1 cellular context compared by ENCODE assay signal in genomic region chr2:43178602-43179542, GRCh38.
A peak's percentile ranks its signal among the peaks of the same experiment; 100 is the strongest.
TF ChIP-seq lines count a peak whose summit lies in the region.

No MANE protein-coding gene starts in this region.

TF ChIP-seq in HepG2, 621 proteins besides CTCF, POLR2A, EP300 and RAD21 (continued from another document and continues in another):
- TF ChIP-seq NRL (CRISPR knock-in tag; IDR thresholded peaks at IDR 0.05; ENCODE audit: borderline replicate concordance) (peak; percentile 24; the same call in 1 of the 2 replicates), JUND (CRISPR knock-in tag; IDR thresholded peaks at IDR 0.05) (peak; percentile 91), ZNF224 (CRISPR knock-in tag; IDR thresholded peaks at IDR 0.05) (peak; percentile 85; the same call in 1 of the 2 replicates), EEA1 (CRISPR knock-in tag; IDR thresholded peaks at IDR 0.05; ENCODE audit: borderline replicate concordance) (no peak), NCOA1 (CRISPR knock-in tag; IDR thresholded peaks at IDR 0.05) (peak; percentile 85; the same call in 1 of the 2 replicates), RARA (CRISPR knock-in tag; IDR thresholded peaks at IDR 0.05) (peak; percentile 93), ZNF670 (CRISPR knock-in tag; IDR thresholded peaks at IDR 0.05; ENCODE audit: borderline replicate concordance) (peak; percentile 22; the same call in 1 of the 2 replicates), SMARCC2 (IDR thresholded peaks at IDR 0.05) (no peak), HHEX (CRISPR knock-in tag; IDR thresholded peaks at IDR 0.05) (no peak), XRCC5 (optimal IDR thresholded peaks at IDR 0.05; ENCODE audit: low read length) (peak; percentile 63), ZNF674 (CRISPR knock-in tag; IDR thresholded peaks at IDR 0.05; ENCODE audit: low read depth) (no peak), CEBPB (IDR thresholded peaks at IDR 0.05; ENCODE audit: borderline replicate concordance, low read depth, low read length) (peak; percentile 93), ZNF138 (CRISPR knock-in tag; IDR thresholded peaks at IDR 0.05; ENCODE audit: low read depth) (no peak), TBP (CRISPR knock-in tag; IDR thresholded peaks at IDR 0.05) (no peak), ZKSCAN8 (CRISPR knock-in tag; IDR thresholded peaks at IDR 0.05; ENCODE audit: borderline replicate concordance) (0 out of 2 replicates have a peak, but pooled peaks have one; percentile 34), CCAR2 (optimal IDR thresholded peaks at IDR 0.05; ENCODE audit: low read depth, low read length) (no peak), ZMYM2 (CRISPR knock-in tag; IDR thresholded peaks at IDR 0.05) (peak; percentile 82; the same call in 1 of the 2 replicates), NR2F2 (IDR thresholded peaks at IDR 0.05; ENCODE audit: borderline replicate concordance, low read depth) (no peak), ZNF660 (CRISPR knock-in tag; IDR thresholded peaks at IDR 0.05; ENCODE audit: borderline replicate concordance, low read depth) (no peak), ARNT2 (CRISPR knock-in tag; IDR thresholded peaks at IDR 0.05; ENCODE audit: low read depth) (peak; percentile 55; the same call in 1 of the 2 replicates), GTF2F1 (IDR thresholded peaks at IDR 0.05; ENCODE audit: low read length) (no peak), SMC3 (IDR thresholded peaks at IDR 0.05; ENCODE audit: low read length) (peak; percentile 4; the same call in 1 of the 2 replicates), ZNF407 (CRISPR knock-in tag; IDR thresholded peaks at IDR 0.05; ENCODE audit: not compliant biosample characterization) (peak; percentile 13), FOXA1 (IDR thresholded peaks at IDR 0.05) (no peak), FOXA1 (CRISPR knock-in tag; IDR thresholded peaks at IDR 0.05) (peak; percentile 68), RBM39 (IDR thresholded peaks at IDR 0.05; ENCODE audit: low read depth, low read length, poor library complexity, severe bottlenecking) (peak; percentile 54), NR1H2 (CRISPR knock-in tag; IDR thresholded peaks at IDR 0.05; ENCODE audit: borderline replicate concordance, low read depth) (no peak), ARHGAP35 (CRISPR knock-in tag; IDR thresholded peaks at IDR 0.05; ENCODE audit: borderline replicate concordance) (no peak), PHF20 (CRISPR knock-in tag; IDR thresholded peaks at IDR 0.05) (no peak), ZNF891 (CRISPR knock-in tag; IDR thresholded peaks at IDR 0.05) (peak; percentile 75; the same call in 1 of the 2 replicates), ZFP36 (IDR thresholded peaks at IDR 0.05; ENCODE audit: borderline replicate concordance, low read depth, low read length, partially characterized antibody) (no peak), KLF9 (CRISPR knock-in tag; IDR thresholded peaks at IDR 0.05; ENCODE audit: low read depth) (no peak)
- TF ChIP-seq, protein P1, sequence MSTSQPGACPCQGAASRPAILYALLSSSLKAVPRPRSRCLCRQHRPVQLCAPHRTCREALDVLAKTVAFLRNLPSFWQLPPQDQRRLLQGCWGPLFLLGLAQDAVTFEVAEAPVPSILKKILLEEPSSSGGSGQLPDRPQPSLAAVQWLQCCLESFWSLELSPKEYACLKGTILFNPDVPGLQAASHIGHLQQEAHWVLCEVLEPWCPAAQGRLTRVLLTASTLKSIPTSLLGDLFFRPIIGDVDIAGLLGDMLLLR (CRISPR knock-in tag; IDR thresholded peaks at IDR 0.05) = no peak; the same call in 1 of the 2 replicates
- TF ChIP-seq, protein P2, sequence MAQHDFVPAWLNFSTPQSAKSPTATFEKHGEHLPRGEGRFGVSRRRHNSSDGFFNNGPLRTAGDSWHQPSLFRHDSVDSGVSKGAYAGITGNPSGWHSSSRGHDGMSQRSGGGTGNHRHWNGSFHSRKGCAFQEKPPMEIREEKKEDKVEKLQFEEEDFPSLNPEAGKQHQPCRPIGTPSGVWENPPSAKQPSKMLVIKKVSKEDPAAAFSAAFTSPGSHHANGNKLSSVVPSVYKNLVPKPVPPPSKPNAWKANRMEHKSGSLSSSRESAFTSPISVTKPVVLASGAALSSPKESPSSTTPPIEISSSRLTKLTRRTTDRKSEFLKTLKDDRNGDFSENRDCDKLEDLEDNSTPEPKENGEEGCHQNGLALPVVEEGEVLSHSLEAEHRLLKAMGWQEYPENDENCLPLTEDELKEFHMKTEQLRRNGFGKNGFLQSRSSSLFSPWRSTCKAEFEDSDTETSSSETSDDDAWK (CRISPR knock-in tag; IDR thresholded peaks at IDR 0.05) = no peak
- TF ChIP-seq, protein P3, sequence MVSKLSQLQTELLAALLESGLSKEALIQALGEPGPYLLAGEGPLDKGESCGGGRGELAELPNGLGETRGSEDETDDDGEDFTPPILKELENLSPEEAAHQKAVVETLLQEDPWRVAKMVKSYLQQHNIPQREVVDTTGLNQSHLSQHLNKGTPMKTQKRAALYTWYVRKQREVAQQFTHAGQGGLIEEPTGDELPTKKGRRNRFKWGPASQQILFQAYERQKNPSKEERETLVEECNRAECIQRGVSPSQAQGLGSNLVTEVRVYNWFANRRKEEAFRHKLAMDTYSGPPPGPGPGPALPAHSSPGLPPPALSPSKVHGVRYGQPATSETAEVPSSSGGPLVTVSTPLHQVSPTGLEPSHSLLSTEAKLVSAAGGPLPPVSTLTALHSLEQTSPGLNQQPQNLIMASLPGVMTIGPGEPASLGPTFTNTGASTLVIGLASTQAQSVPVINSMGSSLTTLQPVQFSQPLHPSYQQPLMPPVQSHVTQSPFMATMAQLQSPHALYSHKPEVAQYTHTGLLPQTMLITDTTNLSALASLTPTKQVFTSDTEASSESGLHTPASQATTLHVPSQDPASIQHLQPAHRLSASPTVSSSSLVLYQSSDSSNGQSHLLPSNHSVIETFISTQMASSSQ (IDR thresholded peaks at IDR 0.05; ENCODE audit: low read depth) = no peak; the same call in 1 of the 2 replicates
- TF ChIP-seq, protein P3 (CRISPR knock-in tag; IDR thresholded peaks at IDR 0.05; ENCODE audit: borderline replicate concordance) = peak; percentile 72
- TF ChIP-seq, protein P4, sequence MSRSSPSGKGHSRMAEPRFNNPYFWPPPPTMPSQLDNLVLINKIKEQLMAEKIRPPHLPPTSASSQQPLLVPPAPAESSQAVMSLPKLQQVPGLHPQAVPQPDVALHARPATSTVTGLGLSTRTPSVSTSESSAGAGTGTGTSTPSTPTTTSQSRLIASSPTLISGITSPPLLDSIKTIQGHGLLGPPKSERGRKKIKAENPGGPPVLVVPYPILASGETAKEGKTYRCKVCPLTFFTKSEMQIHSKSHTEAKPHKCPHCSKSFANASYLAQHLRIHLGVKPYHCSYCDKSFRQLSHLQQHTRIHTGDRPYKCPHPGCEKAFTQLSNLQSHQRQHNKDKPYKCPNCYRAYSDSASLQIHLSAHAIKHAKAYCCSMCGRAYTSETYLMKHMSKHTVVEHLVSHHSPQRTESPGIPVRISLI (CRISPR knock-in tag; IDR thresholded peaks at IDR 0.05; ENCODE audit: borderline replicate concordance) = peak; percentile 48; the same call in 1 of the 2 replicates
- TF ChIP-seq, protein P5, sequence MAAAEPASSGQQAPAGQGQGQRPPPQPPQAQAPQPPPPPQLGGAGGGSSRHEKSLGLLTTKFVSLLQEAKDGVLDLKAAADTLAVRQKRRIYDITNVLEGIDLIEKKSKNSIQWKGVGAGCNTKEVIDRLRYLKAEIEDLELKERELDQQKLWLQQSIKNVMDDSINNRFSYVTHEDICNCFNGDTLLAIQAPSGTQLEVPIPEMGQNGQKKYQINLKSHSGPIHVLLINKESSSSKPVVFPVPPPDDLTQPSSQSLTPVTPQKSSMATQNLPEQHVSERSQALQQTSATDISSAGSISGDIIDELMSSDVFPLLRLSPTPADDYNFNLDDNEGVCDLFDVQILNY (CRISPR knock-in tag; conservative IDR thresholded peaks at IDR 0.05) = no peak
- TF ChIP-seq, protein P6, sequence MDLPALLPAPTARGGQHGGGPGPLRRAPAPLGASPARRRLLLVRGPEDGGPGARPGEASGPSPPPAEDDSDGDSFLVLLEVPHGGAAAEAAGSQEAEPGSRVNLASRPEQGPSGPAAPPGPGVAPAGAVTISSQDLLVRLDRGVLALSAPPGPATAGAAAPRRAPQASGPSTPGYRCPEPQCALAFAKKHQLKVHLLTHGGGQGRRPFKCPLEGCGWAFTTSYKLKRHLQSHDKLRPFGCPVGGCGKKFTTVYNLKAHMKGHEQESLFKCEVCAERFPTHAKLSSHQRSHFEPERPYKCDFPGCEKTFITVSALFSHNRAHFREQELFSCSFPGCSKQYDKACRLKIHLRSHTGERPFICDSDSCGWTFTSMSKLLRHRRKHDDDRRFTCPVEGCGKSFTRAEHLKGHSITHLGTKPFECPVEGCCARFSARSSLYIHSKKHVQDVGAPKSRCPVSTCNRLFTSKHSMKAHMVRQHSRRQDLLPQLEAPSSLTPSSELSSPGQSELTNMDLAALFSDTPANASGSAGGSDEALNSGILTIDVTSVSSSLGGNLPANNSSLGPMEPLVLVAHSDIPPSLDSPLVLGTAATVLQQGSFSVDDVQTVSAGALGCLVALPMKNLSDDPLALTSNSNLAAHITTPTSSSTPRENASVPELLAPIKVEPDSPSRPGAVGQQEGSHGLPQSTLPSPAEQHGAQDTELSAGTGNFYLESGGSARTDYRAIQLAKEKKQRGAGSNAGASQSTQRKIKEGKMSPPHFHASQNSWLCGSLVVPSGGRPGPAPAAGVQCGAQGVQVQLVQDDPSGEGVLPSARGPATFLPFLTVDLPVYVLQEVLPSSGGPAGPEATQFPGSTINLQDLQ (CRISPR knock-in tag; IDR thresholded peaks at IDR 0.05) = no peak
- TF ChIP-seq, protein P7, sequence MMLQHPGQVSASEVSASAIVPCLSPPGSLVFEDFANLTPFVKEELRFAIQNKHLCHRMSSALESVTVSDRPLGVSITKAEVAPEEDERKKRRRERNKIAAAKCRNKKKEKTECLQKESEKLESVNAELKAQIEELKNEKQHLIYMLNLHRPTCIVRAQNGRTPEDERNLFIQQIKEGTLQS (CRISPR knock-in tag; IDR thresholded peaks at IDR 0.05) = peak; percentile 96
- TF ChIP-seq, protein P8, sequence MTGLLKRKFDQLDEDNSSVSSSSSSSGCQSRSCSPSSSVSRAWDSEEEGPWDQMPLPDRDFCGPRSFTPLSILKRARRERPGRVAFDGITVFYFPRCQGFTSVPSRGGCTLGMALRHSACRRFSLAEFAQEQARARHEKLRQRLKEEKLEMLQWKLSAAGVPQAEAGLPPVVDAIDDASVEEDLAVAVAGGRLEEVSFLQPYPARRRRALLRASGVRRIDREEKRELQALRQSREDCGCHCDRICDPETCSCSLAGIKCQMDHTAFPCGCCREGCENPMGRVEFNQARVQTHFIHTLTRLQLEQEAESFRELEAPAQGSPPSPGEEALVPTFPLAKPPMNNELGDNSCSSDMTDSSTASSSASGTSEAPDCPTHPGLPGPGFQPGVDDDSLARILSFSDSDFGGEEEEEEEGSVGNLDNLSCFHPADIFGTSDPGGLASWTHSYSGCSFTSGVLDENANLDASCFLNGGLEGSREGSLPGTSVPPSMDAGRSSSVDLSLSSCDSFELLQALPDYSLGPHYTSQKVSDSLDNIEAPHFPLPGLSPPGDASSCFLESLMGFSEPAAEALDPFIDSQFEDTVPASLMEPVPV (CRISPR knock-in tag; IDR thresholded peaks at IDR 0.05) = no peak
